In genomic region chr21:42923553-42924432, GRCh38 we compare ENCODE assay signal across 8 cellular contexts. TPM values are rescaled to one million over a fixed set of nuclear protein-coding genes. Genes with fewer than 3 reads are reported as not detected.
A peak's percentile ranks its signal among the peaks of the same experiment; 100 is the strongest.
DNase-seq lines count a peak whose midpoint lies in the region; ATAC-seq and TF ChIP-seq lines count a peak whose summit lies in the region.

No MANE protein-coding gene starts in this region.

- H3K4me2 ChIP-seq in neural cell (ENCODE audit: low read length): no peak overlapping the region

- peak; percentile 99 for DNase-seq in A673 (ENCODE audit: low spot score)
- DNase-seq in LoVo (ENCODE audit: low spot score): peak; percentile 73
- peak; percentile 91 for DNase-seq in RPMI8226
- peak; percentile 22 to 38 for DNase-seq in activated T-helper 1 cell treated with anti-CD3 and anti-CD28 coated beads, Interleukin-2, amount 50 U/mL, for 16 hours (ENCODE audit: low read depth in 1 of 2, low spot score in 1 of 2)
- peak; percentile 85 for DNase-seq in fibroblast of the conjunctiva (ENCODE audit: low read depth)

- no peaks in the 10 kb centered on the region for H3F3A ChIP-seq in neural cell (ENCODE audit: insufficient read depth, low read length, poor library complexity, severe bottlenecking)

- POLR2A ChIA-PET in A673 (lab: Charles Lee; ENCODE audit: low non-redundant PET): no interaction called here

- no peaks in the 10 kb centered on the region for H3K9me3 Mint-ChIP-seq in stimulated activated naive CD8-positive, alpha-beta T cell treated with anti-CD3 and anti-CD28 coated beads, Interleukin-15, Interleukin-2, amounts not matched to agents 100 ng/mL and 50 ng/mL, for 24 hours

- H3K36me3 Mint-ChIP-seq in stimulated activated naive CD8-positive, alpha-beta T cell treated with anti-CD3 and anti-CD28 coated beads, Interleukin-15, Interleukin-2, amounts not matched to agents 100 ng/mL and 50 ng/mL, for 24 hours (ENCODE audit: low read depth): no peaks in the 10 kb centered on the region

- H2AFZ ChIP-seq in neural cell (ENCODE audit: low read depth, low read length): no peak overlapping the region

- H3K36me3 ChIP-seq in A673 (ENCODE audit: insufficient read depth, low read length, poor library complexity, severe bottlenecking) (no peaks in the 10 kb centered on the region), neural cell (ENCODE audit: insufficient read depth, low read length) (no peaks in the 10 kb centered on the region)

- TF ChIP-seq CTCF in A673 (conservative IDR thresholded peaks at IDR 0.05; ENCODE audit: low read depth, low read length) (peak; percentile 87), neural cell (IDR thresholded peaks at IDR 0.05; ENCODE audit: poor library complexity, severe bottlenecking) (peak; percentile 53)

- peak; percentile 58 for TF ChIP-seq RAD21 in neural cell (conservative IDR thresholded peaks at IDR 0.05)

- TF ChIP-seq EP300 in neural cell (conservative IDR thresholded peaks at IDR 0.05; ENCODE audit: poor library complexity, severe bottlenecking): no peak

- H3K9me3 ChIP-seq in A673 (ENCODE audit: low read depth, low read length, poor library complexity, severe bottlenecking) (no peaks in the 10 kb centered on the region), neural cell (ENCODE audit: low read length) (no peaks in the 10 kb centered on the region)

- H3K27ac ChIP-seq in A673 (ENCODE audit: low read depth, low read length, poor library complexity, severe bottlenecking) (peak overlapping the region; percentile 70), neural cell (ENCODE audit: low read length) (no peak overlapping the region)

- intact Hi-C loops in A673 (cut with micrococcal nuclease; ENCODE audit: unreplicated experiment): loop anchor here (2.0 to 5.0 kb wide), 2 partner anchors 49 to 723 kb away; partner anchors contain the start of gene PKNOX1

- BruUV-seq in A673 (replicated peaks; lab: Mats Ljungman, UMichigan): no TSS peak

- H3K9me2 ChIP-seq in neural cell (ENCODE audit: insufficient read depth, low read length): no peaks in the 10 kb centered on the region

- peaks cover 17% of the 10 kb centered on the region for H3K4me1 Mint-ChIP-seq in stimulated activated naive CD8-positive, alpha-beta T cell treated with anti-CD3 and anti-CD28 coated beads, Interleukin-15, Interleukin-2, amounts not matched to agents 100 ng/mL and 50 ng/mL, for 24 hours (ENCODE audit: low read depth)

- peak overlapping the region; percentile 81 for H3K27ac Mint-ChIP-seq in stimulated activated naive CD8-positive, alpha-beta T cell treated with anti-CD3 and anti-CD28 coated beads, Interleukin-15, Interleukin-2, amounts not matched to agents 100 ng/mL and 50 ng/mL, for 24 hours

- peaks cover 19% of the 10 kb centered on the region for H3K4me1 ChIP-seq in A673 (ENCODE audit: insufficient read depth, low read length, poor library complexity, severe bottlenecking)

- H3K4me3 Mint-ChIP-seq in stimulated activated naive CD8-positive, alpha-beta T cell treated with anti-CD3 and anti-CD28 coated beads, Interleukin-15, Interleukin-2, amounts not matched to agents 100 ng/mL and 50 ng/mL, for 24 hours: peak overlapping the region; percentile 27

- H3K4me3 ChIP-seq in A673 (ENCODE audit: low read depth, low read length, poor library complexity, severe bottlenecking): no peak overlapping the region
- no peak overlapping the region for H3K4me3 ChIP-seq in neural cell (ENCODE audit: low read length)

- peak; percentile 55 for ATAC-seq in GM19023 (IDR thresholded peaks at IDR 0.05; ENCODE audit: unreplicated experiment)

- no peaks in the 10 kb centered on the region for H4K20me1 ChIP-seq in neural cell (ENCODE audit: insufficient read depth)

- H3K9ac ChIP-seq in neural cell (ENCODE audit: low read length): no peak overlapping the region

- H3K27me3 Mint-ChIP-seq in stimulated activated naive CD8-positive, alpha-beta T cell treated with anti-CD3 and anti-CD28 coated beads, Interleukin-15, Interleukin-2, amounts not matched to agents 100 ng/mL and 50 ng/mL, for 24 hours: no peaks in the 10 kb centered on the region

- H3K27me3 ChIP-seq in A673 (replicated peaks; ENCODE audit: insufficient read depth, low read depth, low read length, poor library complexity) (no peaks in the 10 kb centered on the region), neural cell (ENCODE audit: insufficient read depth, low read depth, low read length) (no peaks in the 10 kb centered on the region)

- CTCF ChIA-PET in A673 (lab: Charles Lee): interaction anchor here (0.5 kb wide), 1 partner anchor 90 kb away, joined by 7 read pairs; no protein-coding TSS in a partner anchor

- H3K79me2 ChIP-seq in neural cell (replicated peaks; ENCODE audit: insufficient read depth, low read length): no peaks in the 10 kb centered on the region

TF ChIP-seq in neural cell, 6 proteins besides CTCF, POLR2A, EP300 and RAD21:
- TF ChIP-seq MXI1 (conservative IDR thresholded peaks at IDR 0.05; ENCODE audit: poor library complexity, severe bottlenecking) (no peak), REST (IDR thresholded peaks at IDR 0.05; ENCODE audit: borderline replicate concordance) (no peak), SMC3 (conservative IDR thresholded peaks at IDR 0.05; ENCODE audit: poor library complexity) (peak; percentile 44), EZH2 (IDR thresholded peaks at IDR 0.05; ENCODE audit: borderline replicate concordance, insufficient read depth, low read length, poor library complexity, severe bottlenecking) (no peak)
TF ChIP-seq in neural cell: peak in this region for 1.

RNA-seq across cellular contexts. Expression of gene ERVH48-1, which starts 1.6 kb away (rescaled TPM):
- total RNA-seq in A673 (2021): 0.31 and 0.34 TPM in 2 replicates
- polyA plus RNA-seq in neural cell: not detected in 2 replicates
- polyA minus RNA-seq in neural cell: not detected in 2 replicates

RNA-seq across cellular contexts. Expression of gene NDUFV3, which starts 30.7 kb away (rescaled TPM):
- 39.1 and 39.6 TPM in 2 replicates for total RNA-seq in A673 (2021)
- 19.4 and 22.7 TPM in 2 replicates for polyA plus RNA-seq in neural cell
- 45.4 and 45.8 TPM in 2 replicates for polyA minus RNA-seq in neural cell

RNA-seq across cellular contexts. Expression of gene WDR4, which starts 44.5 kb away (rescaled TPM):
- total RNA-seq in A673 (2021): 54.2 and 55.3 TPM in 2 replicates
- polyA plus RNA-seq in neural cell: 5.5 and 9.2 TPM in 2 replicates
- 14.1 and 17.3 TPM in 2 replicates for polyA minus RNA-seq in neural cell

RNA-seq across cellular contexts. Expression of gene PKNOX1, which starts 50.6 kb away (rescaled TPM):
- 30.6 and 33.8 TPM in 2 replicates for total RNA-seq in A673 (2021)
- polyA plus RNA-seq in neural cell: 6.9 and 8.2 TPM in 2 replicates
- 17.9 and 20.7 TPM in 2 replicates for polyA minus RNA-seq in neural cell

Comparison
In these comparisons a context has a peak if more than half of its experiments do, and no peak if none do; other contexts are left out.
1. DNase-seq: peak in every context shown above with its lines; median percentile 99 in A673; 91 in RPMI8226; 85 in fibroblast of the conjunctiva; 73 in LoVo; 30 in activated T-helper 1 cell treated with anti-CD3 and anti-CD28 coated beads, Interleukin-2, amount 50 U/mL, for 16 hours.